ENCODE assay signal across 12 cellular contexts in the genomic region with DNA sequence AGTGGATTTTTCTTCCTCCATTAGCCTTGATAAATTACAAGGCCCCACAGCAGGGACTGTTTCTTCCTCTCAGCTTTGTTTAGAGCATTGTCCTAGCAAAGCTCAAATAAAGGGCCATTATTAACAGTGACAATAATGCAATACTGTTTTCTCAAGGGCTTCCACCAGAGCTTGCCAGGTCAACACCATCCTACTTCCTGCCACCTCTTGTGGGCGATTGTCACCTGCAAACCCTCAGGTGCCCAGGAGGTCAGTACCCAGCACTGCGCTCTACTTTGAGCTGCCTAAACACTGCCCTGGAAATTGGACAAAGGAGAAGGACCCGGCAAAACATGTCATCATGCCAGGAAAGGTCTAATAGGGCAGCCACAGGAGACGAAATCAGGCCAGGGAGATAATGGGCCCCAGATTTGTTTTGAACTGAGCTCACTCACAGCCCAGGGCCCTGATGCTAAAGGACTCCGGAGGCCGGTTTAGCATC.
DNase-seq lines count a peak whose midpoint lies in the region; ATAC-seq, FAIRE-seq and TF ChIP-seq lines count a peak whose summit lies in the region.
"Had no signal": no experiment of that assay in that cellular context is flagged by ENCODE, and none has a peak within 500 bp of the region (broad histone marks: within the 10 kb centered on the region; RNA-seq: fewer than 3 reads in every experiment).

No MANE protein-coding gene starts in this region.

- H3K27me3 ChIP-seq in neural progenitor cell (no peaks in the 10 kb centered on the region), gastroesophageal sphincter (no peaks in the 10 kb centered on the region)
- H3K27me3 ChIP-seq: BE2C had no signal

- H3K27ac ChIP-seq in cingulate gyrus (ENCODE audit: low read depth, low read length) (peak overlapping the region; percentile 50), neural progenitor cell (no peak overlapping the region), gastroesophageal sphincter (no peak overlapping the region)

- DNase-seq in COR-L47 (lab: John Stamatoyannopoulos, UW): peak; percentile 18
- DNase-seq in NCI-H2196 treated with DMSO at 0.1 percent for 48 hours (lab: John Stamatoyannopoulos, UW; ENCODE audit: unreplicated experiment): peak; percentile 21
- no peak for DNase-seq in neural progenitor cell (ENCODE audit: low spot score)
- no peak for DNase-seq in activated CD4-positive, alpha-beta T cell treated with anti-CD3 and anti-CD28 coated beads, Interleukin-2, amount 50 U/mL, for 4 hours
- DNase-seq in HTR-8/SVneo (ENCODE audit: insufficient read length, low spot score): no peak
- DNase-seq in activated gamma-delta T cell treated with Interleukin-2 at 50 U/mL for 16 hours: no peak
- DNase-seq: effector CD4-positive, alpha-beta T cell; stimulated activated CD4-positive, alpha-beta T cell treated with anti-CD3 and anti-CD28 coated beads, Interleukin-12 subunit alpha, Interleukin-12 subunit beta, amount 100 ng/mL, for 4 hours had no signal

- peaks cover 6% of the 10 kb centered on the region for H3F3A ChIP-seq in neural progenitor cell (ENCODE audit: low read depth)

- no peak for FAIRE-seq in HTR-8/SVneo (lab: Jason Lieb, UNC)

- H3K9me3 ChIP-seq in neural progenitor cell (ENCODE audit: low read depth): no peaks in the 10 kb centered on the region
- H3K9me3 ChIP-seq in gastroesophageal sphincter: no peaks in the 10 kb centered on the region
- H3K9me3 ChIP-seq: BE2C had no signal

- WGBS in gastroesophageal sphincter (ENCODE audit: low coverage in 1 of 2), 2 donors: 73% methylated on average over 6 of the region's 6 CpGs; no CpG with 5 or more reads in 1 of the 2 donors

- H3K4me1 Mint-ChIP-seq in neural progenitor cell: peaks cover 50% of the 10 kb centered on the region

- H3K27ac Mint-ChIP-seq in neural progenitor cell: peak overlapping the region; percentile 91
- H3K27ac Mint-ChIP-seq: memory B cell had no signal

- H3K4me3 ChIP-seq in neural progenitor cell (no peak overlapping the region), gastroesophageal sphincter (no peak overlapping the region)

- H3K4me1 ChIP-seq in neural progenitor cell (peaks cover 17% of the 10 kb centered on the region), gastroesophageal sphincter (peaks cover 0 to 52% (median 6%) of the 10 kb centered on the region in 3 donors)
- H3K4me1 ChIP-seq: BE2C had no signal

- H3K4me2 ChIP-seq in neural progenitor cell: peak overlapping the region; percentile 22

- no peaks in the 10 kb centered on the region for H3K79me2 ChIP-seq in neural progenitor cell (ENCODE audit: low read depth)

- H3K9ac ChIP-seq in neural progenitor cell: no peak overlapping the region

- peaks cover 4% of the 10 kb centered on the region for H3K27me3 Mint-ChIP-seq in neural progenitor cell (ENCODE audit: insufficient read depth, low read depth)
- H3K27me3 Mint-ChIP-seq: memory B cell had no signal

- no peak overlapping the region for H2AFZ ChIP-seq in neural progenitor cell (replicated peaks)

- H3K36me3 Mint-ChIP-seq in neural progenitor cell: no peaks in the 10 kb centered on the region
- H3K36me3 Mint-ChIP-seq: memory B cell had no signal

- no peaks in the 10 kb centered on the region for H4K20me1 ChIP-seq in neural progenitor cell (ENCODE audit: low read depth)

- TF ChIP-seq POLR2A in gastroesophageal sphincter (IDR thresholded peaks at IDR 0.05): no peak

- no peak for TF ChIP-seq EP300 in gastroesophageal sphincter (IDR thresholded peaks at IDR 0.05)

- ATAC-seq in gastroesophageal sphincter: no peak

- no peak for TF ChIP-seq CTCF in neural progenitor cell (IDR thresholded peaks at IDR 0.05)
- no peak for TF ChIP-seq CTCF in gastroesophageal sphincter (IDR thresholded peaks at IDR 0.05)

- H3K9me3 Mint-ChIP-seq in neural progenitor cell: no peaks in the 10 kb centered on the region
- H3K9me3 Mint-ChIP-seq: memory B cell had no signal

- H3K36me3 ChIP-seq in neural progenitor cell (no peaks in the 10 kb centered on the region), gastroesophageal sphincter (no peaks in the 10 kb centered on the region)
- H3K36me3 ChIP-seq: BE2C had no signal

- H3K4me3 Mint-ChIP-seq in neural progenitor cell: no peak overlapping the region
- H3K4me3 Mint-ChIP-seq: memory B cell had no signal

Comparison
In these comparisons a context has a peak if more than half of its experiments do, and no peak if none do; other contexts are left out.
1. DNase-seq: peak in COR-L47 (single experiment) and NCI-H2196 treated with DMSO at 0.1 percent for 48 hours (single experiment); none in neural progenitor cell (single experiment), activated CD4-positive, alpha-beta T cell treated with anti-CD3 and anti-CD28 coated beads, Interleukin-2, amount 50 U/mL, for 4 hours (0 of 2), HTR-8/SVneo (single experiment) and activated gamma-delta T cell treated with Interleukin-2 at 50 U/mL for 16 hours (single experiment).